ENCODE assay signal across 20 cellular contexts in genomic region chr7:68511281-68511680, GRCh38.
DNase-seq lines count a peak whose midpoint lies in the region; ATAC-seq and TF ChIP-seq lines count a peak whose summit lies in the region.
"Had no signal": no experiment of that assay in that cellular context is flagged by ENCODE, and none has a peak within 500 bp of the region (broad histone marks: within the 10 kb centered on the region; RNA-seq: fewer than 3 reads in every experiment).

No MANE protein-coding gene starts in this region.

- no peak overlapping the region for H3K9ac ChIP-seq in smooth muscle cell (ENCODE audit: low read depth)
- H3K9ac ChIP-seq: parathyroid adenoma had no signal

- H3K79me2 ChIP-seq in smooth muscle cell (ENCODE audit: low read depth): no peaks in the 10 kb centered on the region
- H3K79me2 ChIP-seq: parathyroid adenoma had no signal

- no peaks in the 10 kb centered on the region for H3K4me1 Mint-ChIP-seq in natural killer cell treated with Interleukin-12 subunit alpha and Interleukin-12 subunit beta and Interleukin-15 and Interleukin-18, amount 100 ng/mL, for 72 hours (ENCODE audit: low read depth in 2 of 2)
- H3K4me1 Mint-ChIP-seq: activated B cell treated with CpG ODN at 0.5 μM for 24 hours; stimulated activated effector memory CD8-positive, alpha-beta T cell treated with anti-CD3 and anti-CD28 coated beads, Interleukin-12 subunit alpha, Interleukin-12 subunit beta, amount 100 ng/mL, for 72 hours had no signal

- no peak for TF ChIP-seq CTCF in smooth muscle cell (IDR thresholded peaks at IDR 0.05; ENCODE audit: borderline replicate concordance, insufficient read depth, poor library complexity, severe bottlenecking)

- peak; percentile 26 for DNase-seq in NCI-H2107 treated with DMSO at 0.1 percent for 48 hours (lab: John Stamatoyannopoulos, UW; ENCODE audit: unreplicated experiment)
- DNase-seq in NCI-H2107 (lab: John Stamatoyannopoulos, UW): no peak
- peak; percentile 28 for DNase-seq in RPMI8226
- DNase-seq in globus pallidus (ENCODE audit: low spot score): peak; percentile 3
- no peak for DNase-seq in smooth muscle cell (lab: John Stamatoyannopoulos, UW; ENCODE audit: unreplicated experiment)
- DNase-seq in natural killer cell treated with Interleukin-12 subunit alpha and Interleukin-12 subunit beta and Interleukin-15 and Interleukin-18, amount 100 ng/mL, for 72 hours (ENCODE audit: low spot score): no peak
- no peak for DNase-seq in NCI-H2196 (lab: John Stamatoyannopoulos, UW; ENCODE audit: unreplicated experiment)
- DNase-seq: activated B cell treated with CpG ODN at 0.5 μM for 24 hours, amniotic stem cell, DND-41, foreskin fibroblast, NCI-H1105 treated with DMSO at 0.1 percent for 48 hours, thyroid gland had no signal

- ATAC-seq in GM19463 (IDR thresholded peaks at IDR 0.05; ENCODE audit: unreplicated experiment): no peak
- ATAC-seq in natural killer cell treated with Interleukin-12 subunit alpha and Interleukin-12 subunit beta and Interleukin-15 and Interleukin-18, amount 100 ng/mL, for 72 hours: no peak
- ATAC-seq: left lobe of liver; stimulated activated effector memory CD8-positive, alpha-beta T cell treated with anti-CD3 and anti-CD28 coated beads, Interleukin-12 subunit alpha, Interleukin-12 subunit beta, amount 100 ng/mL, for 72 hours had no signal

- no peaks in the 10 kb centered on the region for H3F3A ChIP-seq in smooth muscle cell (ENCODE audit: low read depth)

- peaks cover 23% of the 10 kb centered on the region for H3K9me3 Mint-ChIP-seq in natural killer cell treated with Interleukin-12 subunit alpha and Interleukin-12 subunit beta and Interleukin-15 and Interleukin-18, amount 100 ng/mL, for 72 hours

- peaks cover 40% of the 10 kb centered on the region for H3K27me3 ChIP-seq in smooth muscle cell (ENCODE audit: low read depth)
- H3K27me3 ChIP-seq: thyroid gland had no signal

- no peak overlapping the region for H2AFZ ChIP-seq in smooth muscle cell (ENCODE audit: low read depth)
- H2AFZ ChIP-seq: parathyroid adenoma had no signal

- no peaks in the 10 kb centered on the region for H3K27me3 Mint-ChIP-seq in natural killer cell treated with Interleukin-12 subunit alpha and Interleukin-12 subunit beta and Interleukin-15 and Interleukin-18, amount 100 ng/mL, for 72 hours
- H3K27me3 Mint-ChIP-seq: activated B cell treated with CpG ODN at 0.5 μM for 24 hours, IgD-negative memory B cell had no signal

- WGBS in smooth muscle cell (ENCODE audit: low lambda C conversion rate): 19% methylated on average over 10 of the region's 10 CpGs

- H3K4me1 ChIP-seq in smooth muscle cell (ENCODE audit: low read depth): peaks cover 6% of the 10 kb centered on the region
- H3K4me1 ChIP-seq: parathyroid adenoma, thyroid gland had no signal

- H3K27ac ChIP-seq in smooth muscle cell (ENCODE audit: low read depth): no peak overlapping the region
- H3K27ac ChIP-seq: C4-2B, parathyroid adenoma, thyroid gland had no signal

- no peak overlapping the region for H3K4me3 ChIP-seq in smooth muscle cell
- H3K4me3 ChIP-seq: thyroid gland had no signal

- H4K20me1 ChIP-seq in smooth muscle cell (ENCODE audit: low read depth): no peaks in the 10 kb centered on the region

- H3K9me3 ChIP-seq in smooth muscle cell (replicated peaks; ENCODE audit: low read depth): no peaks in the 10 kb centered on the region
- H3K9me3 ChIP-seq: thyroid gland had no signal

- peaks cover 6% of the 10 kb centered on the region for H3K36me3 Mint-ChIP-seq in natural killer cell treated with Interleukin-12 subunit alpha and Interleukin-12 subunit beta and Interleukin-15 and Interleukin-18, amount 100 ng/mL, for 72 hours
- H3K36me3 Mint-ChIP-seq: IgD-negative memory B cell; stimulated activated effector memory CD8-positive, alpha-beta T cell treated with anti-CD3 and anti-CD28 coated beads, Interleukin-12 subunit alpha, Interleukin-12 subunit beta, amount 100 ng/mL, for 72 hours had no signal

- peak overlapping the region; percentile 37 for H3K4me2 ChIP-seq in smooth muscle cell

- no peaks in the 10 kb centered on the region for H3K36me3 ChIP-seq in smooth muscle cell (ENCODE audit: low read depth)
- H3K36me3 ChIP-seq: thyroid gland had no signal

- no peak overlapping the region for H3K27ac Mint-ChIP-seq in natural killer cell treated with Interleukin-12 subunit alpha and Interleukin-12 subunit beta and Interleukin-15 and Interleukin-18, amount 100 ng/mL, for 72 hours
- H3K27ac Mint-ChIP-seq: activated B cell treated with CpG ODN at 0.5 μM for 24 hours; IgD-negative memory B cell; stimulated activated effector memory CD8-positive, alpha-beta T cell treated with anti-CD3 and anti-CD28 coated beads, Interleukin-12 subunit alpha, Interleukin-12 subunit beta, amount 100 ng/mL, for 72 hours; T-helper 1 cell treated with Interleukin-12 subunit alpha and Interleukin-12 subunit beta and Interleukin-4 antibody, amounts not matched to agents 30 μg/mL and 1 μg/mL, for 36 hours had no signal

- H3K4me3 Mint-ChIP-seq in natural killer cell treated with Interleukin-12 subunit alpha and Interleukin-12 subunit beta and Interleukin-15 and Interleukin-18, amount 100 ng/mL, for 72 hours: no peak overlapping the region
- H3K4me3 Mint-ChIP-seq: activated B cell treated with CpG ODN at 0.5 μM for 24 hours; IgD-negative memory B cell; stimulated activated effector memory CD8-positive, alpha-beta T cell treated with anti-CD3 and anti-CD28 coated beads, Interleukin-12 subunit alpha, Interleukin-12 subunit beta, amount 100 ng/mL, for 72 hours; T-helper 1 cell treated with Interleukin-12 subunit alpha and Interleukin-12 subunit beta and Interleukin-4 antibody, amounts not matched to agents 30 μg/mL and 1 μg/mL, for 36 hours had no signal

Comparison
In these comparisons a context has a peak if more than half of its experiments do, and no peak if none do; other contexts are left out.
1. DNase-seq: peak in NCI-H2107 treated with DMSO at 0.1 percent for 48 hours (single experiment), RPMI8226 (single experiment) and globus pallidus (single experiment); none in NCI-H2107 (single experiment), smooth muscle cell (single experiment), natural killer cell treated with Interleukin-12 subunit alpha and Interleukin-12 subunit beta and Interleukin-15 and Interleukin-18, amount 100 ng/mL, for 72 hours (single experiment) and NCI-H2196 (single experiment).